Comparison of ENCODE assay signal across 8 cellular contexts in genomic region chrX:46573896-46574336, GRCh38. TPM values are rescaled to one million over a fixed set of nuclear protein-coding genes. Genes with fewer than 3 reads are reported as not detected.
DNase-seq lines count a peak whose midpoint lies in the region; ATAC-seq, FAIRE-seq and TF ChIP-seq lines count a peak whose summit lies in the region.

No MANE protein-coding gene starts in this region.

- ATAC-seq in GM21825 (IDR thresholded peaks at IDR 0.05; ENCODE audit: unreplicated experiment) (peak; percentile 23), activated B cell treated with CpG ODN at 0.5 μM for 24 hours (ENCODE audit: low read depth) (peak; percentile 43)

- CTCF ChIA-PET in activated B cell treated with CpG ODN at 0.5 μM for 24 hours (lab: Charles Lee), result no interaction called here

- POLR2A ChIA-PET in activated B cell treated with CpG ODN at 0.5 μM for 24 hours (lab: Charles Lee), result interaction anchor here (0.8 to 1.0 kb wide), 2 partner anchors 62 to 68 kb away, joined by 3 to 4 read pairs; no protein-coding TSS in a partner anchor

- H3K4me1 Mint-ChIP-seq in activated B cell treated with CpG ODN at 0.5 μM for 24 hours, result peaks cover 47% of the 10 kb centered on the region
- peaks cover 47% of the 10 kb centered on the region for H3K4me1 Mint-ChIP-seq in stimulated activated naive CD8-positive, alpha-beta T cell treated with anti-CD3 and anti-CD28 coated beads, Interleukin-15, Interleukin-2, amounts not matched to agents 100 ng/mL and 50 ng/mL, for 24 hours (ENCODE audit: low read depth)

- H3K9me3 Mint-ChIP-seq in activated B cell treated with CpG ODN at 0.5 μM for 24 hours, result no peaks in the 10 kb centered on the region
- no peaks in the 10 kb centered on the region for H3K9me3 Mint-ChIP-seq in stimulated activated naive CD8-positive, alpha-beta T cell treated with anti-CD3 and anti-CD28 coated beads, Interleukin-15, Interleukin-2, amounts not matched to agents 100 ng/mL and 50 ng/mL, for 24 hours

- H3K27me3 Mint-ChIP-seq in activated B cell treated with CpG ODN at 0.5 μM for 24 hours, result no peaks in the 10 kb centered on the region
- peaks cover 3% of the 10 kb centered on the region for H3K27me3 Mint-ChIP-seq in stimulated activated naive CD8-positive, alpha-beta T cell treated with anti-CD3 and anti-CD28 coated beads, Interleukin-15, Interleukin-2, amounts not matched to agents 100 ng/mL and 50 ng/mL, for 24 hours

- H3K27ac Mint-ChIP-seq in activated B cell treated with CpG ODN at 0.5 μM for 24 hours, result peak overlapping the region; percentile 91
- no peak overlapping the region for H3K27ac Mint-ChIP-seq in stimulated activated naive CD8-positive, alpha-beta T cell treated with anti-CD3 and anti-CD28 coated beads, Interleukin-15, Interleukin-2, amounts not matched to agents 100 ng/mL and 50 ng/mL, for 24 hours

- TF ChIP-seq POLR2A in GM12891 (IDR thresholded peaks at IDR 0.05; ENCODE audit: low read depth, low read length), result no peak

- intact Hi-C loops in activated B cell treated with CpG ODN at 0.5 μM for 24 hours (cut with micrococcal nuclease), result loop anchor here (1.0 to 5.0 kb wide), 6 partner anchors 53 to 393 kb away; partner anchors contain the start of gene SLC9A7

- no peak for FAIRE-seq in GM12891 (lab: Jason Lieb, UNC)

- peaks cover 21% of the 10 kb centered on the region for H3K36me3 Mint-ChIP-seq in activated B cell treated with CpG ODN at 0.5 μM for 24 hours (ENCODE audit: low read depth)
- no peaks in the 10 kb centered on the region for H3K36me3 Mint-ChIP-seq in stimulated activated naive CD8-positive, alpha-beta T cell treated with anti-CD3 and anti-CD28 coated beads, Interleukin-15, Interleukin-2, amounts not matched to agents 100 ng/mL and 50 ng/mL, for 24 hours (ENCODE audit: low read depth)

- peak; percentile 27 for DNase-seq in DMS79 (lab: John Stamatoyannopoulos, UW)
- peak; percentile 5 for DNase-seq in NCI-H1048 (lab: John Stamatoyannopoulos, UW)
- DNase-seq in activated B cell treated with CpG ODN at 0.5 μM for 24 hours, result peak; percentile 46
- peak; percentile 64 for DNase-seq in dermis blood vessel endothelial cell
- peak; percentile 58 to 61 for DNase-seq in lung microvascular endothelial cell (ENCODE audit: low read depth in 2 of 2)
- no peak for DNase-seq in GM12891 (ENCODE audit: insufficient read length, low spot score)

- H3K4me3 Mint-ChIP-seq in activated B cell treated with CpG ODN at 0.5 μM for 24 hours, result peak overlapping the region; percentile 85
- peak overlapping the region; percentile 74 for H3K4me3 Mint-ChIP-seq in stimulated activated naive CD8-positive, alpha-beta T cell treated with anti-CD3 and anti-CD28 coated beads, Interleukin-15, Interleukin-2, amounts not matched to agents 100 ng/mL and 50 ng/mL, for 24 hours

- no peak for TF ChIP-seq CTCF in activated B cell treated with CpG ODN at 0.5 μM for 24 hours (IDR thresholded peaks at IDR 0.05)

TF ChIP-seq in GM12891, 5 proteins besides CTCF, POLR2A, EP300 and RAD21:
- TF ChIP-seq POU2F2 (IDR thresholded peaks at IDR 0.05; ENCODE audit: low read depth, low read length), result no peak
- TF ChIP-seq SPI1 (IDR thresholded peaks at IDR 0.05; ENCODE audit: low read depth, low read length), result no peak
- TF ChIP-seq PAX5 (IDR thresholded peaks at IDR 0.05; ENCODE audit: insufficient read depth, low read length, severe bottlenecking), result no peak
- TF ChIP-seq POLR2AphosphoS5 (IDR thresholded peaks at IDR 0.05; ENCODE audit: low read depth, low read length), result no peak
- TF ChIP-seq TAF1 (IDR thresholded peaks at IDR 0.05; ENCODE audit: low read depth, low read length), result no peak

RNA-seq across cellular contexts. Expression of gene CHST7, which starts 0.4 kb away (rescaled TPM):
- total RNA-seq in activated B cell treated with CpG ODN at 0.5 μM for 24 hours, result 6.3 and 7.5 TPM in 2 replicates
- 68.4 and 82.2 TPM in 2 replicates for total RNA-seq in dermis blood vessel endothelial cell
- total RNA-seq in lung microvascular endothelial cell, result 24.2 and 34.5 TPM in 2 replicates
- 5.2 TPM for polyA plus RNA-seq in GM12891 (2012; ENCODE audit: low read depth, missing spikeins)

RNA-seq across cellular contexts. Expression of gene ZNF674, which starts 28.7 kb away (rescaled TPM):
- 1.6 and 2.3 TPM in 2 replicates for total RNA-seq in activated B cell treated with CpG ODN at 0.5 μM for 24 hours
- total RNA-seq in dermis blood vessel endothelial cell, result 4.1 and 6.6 TPM in 2 replicates
- total RNA-seq in lung microvascular endothelial cell, result 3.1 and 4.0 TPM in 2 replicates
- 1.2 TPM for polyA plus RNA-seq in GM12891 (2012; ENCODE audit: low read depth, missing spikeins)
